In genomic region chr14:62759796-62760195, GRCh38 we compare ENCODE assay signal across 23 cellular contexts.
"Had no signal": no experiment of that assay in that cellular context is flagged by ENCODE, and none has a peak within 500 bp of the region (broad histone marks: within the 10 kb centered on the region; RNA-seq: fewer than 3 reads in every experiment).

No MANE protein-coding gene starts in this region.

- FAIRE-seq: bronchial epithelial cell, small intestine had no signal

- H3K27ac Mint-ChIP-seq: activated CD4-positive, alpha-beta T cell treated with anti-CD3 and anti-CD28 coated beads, Interleukin-2, amount 10 ng/mL, durations not matched to agents 7 days and 5 days; memory B cell; naive B cell had no signal

- H3K9me3 ChIP-seq: gastrocnemius medialis, ovary, right lobe of liver, vagina had no signal

- H3K4me3 Mint-ChIP-seq: activated CD4-positive, alpha-beta T cell treated with anti-CD3 and anti-CD28 coated beads, Interleukin-2, amount 10 ng/mL, durations not matched to agents 7 days and 5 days; activated T-cell treated with anti-CD3 and anti-CD28 coated beads, Interleukin-2, amount 50 U/mL, for 4 hours; memory B cell; naive B cell had no signal

- H3K27ac ChIP-seq: gastrocnemius medialis, ovary, right lobe of liver, stomach, vagina had no signal

- H3K4me1 ChIP-seq: gastrocnemius medialis, right lobe of liver, stomach, vagina had no signal

- H3K27me3 Mint-ChIP-seq: activated CD4-positive, alpha-beta T cell treated with anti-CD3 and anti-CD28 coated beads, Interleukin-2, amount 10 ng/mL, durations not matched to agents 7 days and 5 days; naive B cell had no signal

- H3K4me1 Mint-ChIP-seq: activated CD4-positive, alpha-beta T cell treated with anti-CD3 and anti-CD28 coated beads, Interleukin-2, amount 10 ng/mL, durations not matched to agents 7 days and 5 days; memory B cell; naive B cell had no signal

- DNase-seq: activated CD4-positive, alpha-beta T cell treated with anti-CD3 and anti-CD28 coated beads, Interleukin-2, amount 10 ng/mL, durations not matched to agents 7 days and 5 days; activated CD8-positive, alpha-beta memory T cell treated with anti-CD3 and anti-CD28 coated beads, Interleukin-2, amount 50 U/mL, for 4 hours; activated effector memory CD4-positive, alpha-beta T cell treated with anti-CD3 and anti-CD28 coated beads, Interleukin-2, amount 50 U/mL, for 16 hours; activated naive CD4-positive, alpha-beta T cell treated with anti-CD3 and anti-CD28 coated beads, Interleukin-2, amount 50 U/mL, for 16 hours; activated T-cell treated with anti-CD3 and anti-CD28 coated beads, Interleukin-2, amount 50 U/mL, for 4 hours; cerebellar nuclear complex; cortex of kidney; gastrocnemius medialis; head of caudate nucleus; mucosa of descending colon; naive B cell; ovary; right lobe of liver; small intestine; stimulated activated CD4-positive, alpha-beta T cell treated with anti-CD3 and anti-CD28 coated beads, Interleukin-15, amount 100 ng/mL, for 24 hours; stimulated activated CD4-positive, alpha-beta T cell treated with anti-CD3 and anti-CD28 coated beads, Interleukin-4, amount 100 ng/mL, for 1 hour; stomach; trophoblast cell had no signal

- H3K36me3 Mint-ChIP-seq: memory B cell, naive B cell had no signal

- H3K27me3 ChIP-seq: gastrocnemius medialis, ovary, right lobe of liver, vagina had no signal

- ATAC-seq: activated CD4-positive, CD25-positive, alpha-beta regulatory T cell treated with anti-CD3 and anti-CD28 coated beads, Interleukin-2, amount 50 U/mL, for 24 hours; activated T-cell treated with anti-CD3 and anti-CD28 coated beads, Interleukin-2, amount 50 U/mL, for 4 hours; esophagus mucosa; gastrocnemius medialis; mucosa of descending colon; right lobe of liver had no signal
